In genomic region chr4:38621831-38622230, GRCh38 we compare ENCODE assay signal across 18 cellular contexts. TPM values are rescaled to one million over a fixed set of nuclear protein-coding genes. Genes with fewer than 3 reads are reported as not detected.
DNase-seq lines count a peak whose midpoint lies in the region; ATAC-seq and TF ChIP-seq lines count a peak whose summit lies in the region.
"Had no signal": no experiment of that assay in that cellular context is flagged by ENCODE, and none has a peak within 500 bp of the region (broad histone marks: within the 10 kb centered on the region; RNA-seq: fewer than 3 reads in every experiment).

No MANE protein-coding gene starts in this region.

- 74 to 81% methylated on average over 6 of the region's 6 CpGs for WGBS in body of pancreas, 2 donors

- intact Hi-C loops in Calu3 (cut with micrococcal nuclease; ENCODE audit: unreplicated experiment) = loop anchor here (2.0 kb wide), 3 partner anchors 45 to 107 kb away; no protein-coding TSS in a partner anchor
- intact Hi-C loops in body of pancreas (cut with DNase I) = no loop called here

- no peak for TF ChIP-seq CTCF in Calu3 (IDR thresholded peaks at IDR 0.05; ENCODE audit: unreplicated experiment)
- TF ChIP-seq CTCF in body of pancreas (IDR thresholded peaks at IDR 0.05) = no peak
- no peak for TF ChIP-seq CTCF in type B pancreatic cell (conservative IDR thresholded peaks at IDR 0.05)

- no peaks in the 10 kb centered on the region for H3K27me3 Mint-ChIP-seq in Calu3 (ENCODE audit: unreplicated experiment)
- H3K27me3 Mint-ChIP-seq in type B pancreatic cell = no peaks in the 10 kb centered on the region

- H3K27ac ChIP-seq in body of pancreas = peak overlapping the region; percentile 69 to 83 (median 79)
- H3K27ac ChIP-seq in mucosa of rectum (ENCODE audit: low read depth in 2 of 2, low read length in 2 of 2) = peak overlapping the region; percentile 86 to 90
- H3K27ac ChIP-seq: gastroesophageal sphincter had no signal

- no peaks in the 10 kb centered on the region for H3K27me3 ChIP-seq in body of pancreas
- H3K27me3 ChIP-seq in mucosa of rectum (ENCODE audit: control insufficient read depth in 2 of 2, insufficient read depth in 2 of 2, low read length in 2 of 2) = no peaks in the 10 kb centered on the region
- H3K27me3 ChIP-seq: gastroesophageal sphincter had no signal

- no peaks in the 10 kb centered on the region for H3K9me3 ChIP-seq in body of pancreas
- no peaks in the 10 kb centered on the region for H3K9me3 ChIP-seq in mucosa of rectum (ENCODE audit: control insufficient read depth in 2 of 2, low read length in 2 of 2)
- H3K9me3 ChIP-seq: gastroesophageal sphincter had no signal

- ATAC-seq in body of pancreas (peak; percentile 38), HG03095 (IDR thresholded peaks at IDR 0.05; ENCODE audit: unreplicated experiment) (no peak)
- ATAC-seq: activated CD4-positive, CD25-positive, alpha-beta regulatory T cell treated with anti-CD3 and anti-CD28 coated beads, Interleukin-2, amount 50 U/mL, for 24 hours had no signal

- H3K4me1 ChIP-seq in body of pancreas (peaks cover 27% of the 10 kb centered on the region), mucosa of rectum (ENCODE audit: control insufficient read depth in 2 of 2, insufficient read depth in 2 of 2, low read length in 2 of 2) (peaks cover 15 to 29% of the 10 kb centered on the region in 2 donors)

- H3K9ac ChIP-seq in mucosa of rectum (ENCODE audit: low read depth in 1 of 2, low read length in 2 of 2) = peak overlapping the region in 1 of 2 donors; percentile 67

- TF ChIP-seq POLR2A in body of pancreas (IDR thresholded peaks at IDR 0.05) = no peak

- H3K4me3 Mint-ChIP-seq in Calu3 (ENCODE audit: low read depth, unreplicated experiment) (no peak overlapping the region), type B pancreatic cell (no peak overlapping the region)
- H3K4me3 Mint-ChIP-seq: activated CD4-positive, alpha-beta memory T cell treated with anti-CD3 and anti-CD28 coated beads, Interleukin-2, amount 10 ng/mL, durations not matched to agents 7 days and 5 days; neural crest cell had no signal

- H3K9me3 Mint-ChIP-seq in Calu3 (ENCODE audit: low read depth, unreplicated experiment) = peaks cover 2% of the 10 kb centered on the region
- peaks cover 5% of the 10 kb centered on the region for H3K9me3 Mint-ChIP-seq in type B pancreatic cell

- H3K36me3 ChIP-seq in body of pancreas (replicated peaks in 1 of 2; ENCODE audit: insufficient read depth in 1 of 2, low read depth in 2 of 2) (no peaks in the 10 kb centered on the region), mucosa of rectum (ENCODE audit: control insufficient read depth in 2 of 2, insufficient read depth in 2 of 2, low read length in 2 of 2) (no peaks in the 10 kb centered on the region)
- H3K36me3 ChIP-seq: gastroesophageal sphincter had no signal

- H3K36me3 Mint-ChIP-seq in Calu3 (ENCODE audit: insufficient read depth, unreplicated experiment) (no peaks in the 10 kb centered on the region), type B pancreatic cell (peaks cover 9% of the 10 kb centered on the region)

- no TSS peak for BruUV-seq in Calu3 (replicated peaks; lab: Mats Ljungman, UMichigan)

- H3K27ac Mint-ChIP-seq in Calu3 (ENCODE audit: unreplicated experiment) (peak overlapping the region; percentile 83), type B pancreatic cell (peak overlapping the region; percentile 89)
- H3K27ac Mint-ChIP-seq: activated CD4-positive, alpha-beta memory T cell treated with anti-CD3 and anti-CD28 coated beads, Interleukin-2, amount 10 ng/mL, durations not matched to agents 7 days and 5 days had no signal

- H3K4me3 ChIP-seq in body of pancreas (no peak overlapping the region), mucosa of rectum (ENCODE audit: low read length in 2 of 2) (peak overlapping the region in 1 of 2 donors; percentile 37)
- H3K4me3 ChIP-seq: gastroesophageal sphincter had no signal

- DNase-seq in Calu3 (no peak), body of pancreas (no peak), type B pancreatic cell (ENCODE audit: extremely low spot score, unreplicated experiment) (no peak), HUDEP-2 (lab: John Stamatoyannopoulos, UW; ENCODE audit: unreplicated experiment in 76 of 76) (no peak), hippocampal formation (lab: John Stamatoyannopoulos, UW) (no peak)
- DNase-seq: activated CD4-positive, alpha-beta memory T cell treated with anti-CD3 and anti-CD28 coated beads, Interleukin-2, amount 10 ng/mL, durations not matched to agents 7 days and 5 days; activated effector memory CD4-positive, alpha-beta T cell treated with anti-CD3 and anti-CD28 coated beads, Interleukin-2, amount 50 U/mL, for 16 hours; islet precursor cell; KG1; NCI-H146; NCI-H446 treated with DMSO at 0.1 percent for 48 hours; OCI-M1; posterior cingulate gyrus had no signal

- CTCF ChIA-PET in Calu3 (lab: Charles Lee) = interaction anchor here (0.7 to 1.1 kb wide), 3 partner anchors 45 to 307 kb away, joined by 3 to 8 read pairs (median 3); no protein-coding TSS in a partner anchor

- peaks cover 37% of the 10 kb centered on the region for H3K4me1 Mint-ChIP-seq in Calu3 (ENCODE audit: low read depth, unreplicated experiment)
- H3K4me1 Mint-ChIP-seq in type B pancreatic cell (ENCODE audit: unreplicated experiment) = peaks cover 22% of the 10 kb centered on the region

RNA-seq across cellular contexts. Expression of gene KLF3, which starts 42.2 kb away (rescaled TPM):
- total RNA-seq in Calu3 (2022) = 49.9 and 56.6 TPM in 2 replicates
- 10 to 100 TPM; 30.6 to 32.0 TPM for total RNA-seq in body of pancreas
- 62.0 and 106 TPM in 2 replicates for total RNA-seq in type B pancreatic cell (ENCODE audit: low replicate concordance)
